32 cellular contexts compared by ENCODE assay signal in the genomic region with DNA sequence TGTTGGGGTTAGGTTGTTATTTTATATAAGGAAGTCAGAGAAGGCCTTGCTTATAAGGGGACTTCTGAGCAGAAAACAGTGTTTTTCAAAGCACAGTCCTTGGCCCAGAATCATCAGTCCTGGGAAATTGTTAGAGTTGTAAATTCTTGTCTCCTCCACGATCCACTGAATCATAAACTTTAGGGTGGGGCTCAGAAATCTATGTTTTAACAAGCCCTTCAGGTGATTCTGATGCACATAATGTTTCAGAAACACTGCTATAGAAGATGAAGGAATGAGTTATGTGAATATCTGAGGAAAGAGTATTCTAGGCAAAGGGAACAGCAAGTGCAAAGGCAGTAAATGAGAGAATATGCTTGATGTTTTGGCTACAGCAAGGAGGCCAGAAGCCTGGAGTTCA.
"Had no signal": no experiment of that assay in that cellular context is flagged by ENCODE, and none has a peak within 500 bp of the region (broad histone marks: within the 10 kb centered on the region; RNA-seq: fewer than 3 reads in every experiment).

No MANE protein-coding gene starts in this region.

- H3K4me2 ChIP-seq: PC-9 had no signal

- H3K27me3 ChIP-seq: body of pancreas, SJCRH30 had no signal

- H3K9me3 Mint-ChIP-seq: activated CD8-positive, alpha-beta T cell treated with anti-CD3 and anti-CD28 coated beads for 36 hours; activated naive CD4-positive, alpha-beta T cell treated with anti-CD3 and anti-CD28 coated beads for 36 hours; activated naive CD4-positive, alpha-beta T cell treated with anti-CD3 and anti-CD28 coated beads, Interleukin-2, amount 50 U/mL, for 72 hours; activated T-cell treated with anti-CD3 and anti-CD28 coated beads, Interleukin-2, amount 50 U/mL, for 24 hours; activated T-helper 1 cell treated with anti-CD3 and anti-CD28 coated beads, Interleukin-12 subunit alpha, Interleukin-12 subunit beta, Interleukin-2, Interleukin-4 antibody, amounts not matched to agents 30 ng/mL and 10 ng/mL and 1 ng/mL, durations not matched to agents 14 hours and 24 hours and 36 hours had no signal

- H3K36me3 ChIP-seq: adrenal gland, SJCRH30, WERI-Rb-1 had no signal

- H3K4me1 ChIP-seq: adrenal gland, body of pancreas, SJCRH30 had no signal

- H3K27ac ChIP-seq: adrenal gland, body of pancreas, PC-9, SJCRH30, SK-N-MC, WERI-Rb-1 had no signal

- DNase-seq: activated CD4-positive, alpha-beta T cell treated with anti-CD3 and anti-CD28 coated beads for 1 hour; activated CD4-positive, alpha-beta T cell treated with anti-CD3 and anti-CD28 coated beads for 48 hours; activated CD4-positive, alpha-beta T cell treated with anti-CD3 and anti-CD28 coated beads, Interleukin-2, amount 50 U/mL, for 4 hours; activated CD4-positive, CD25-positive, alpha-beta regulatory T cell; activated CD8-positive, alpha-beta T cell treated with anti-CD3 and anti-CD28 coated beads for 36 hours; activated gamma-delta T cell treated with Interleukin-2 at 50 U/mL for 16 hours; activated naive CD4-positive, alpha-beta T cell treated with anti-CD3 and anti-CD28 coated beads for 36 hours; activated T-cell treated with anti-CD3 and anti-CD28 coated beads, Interleukin-2, amount 50 U/mL, for 24 hours; adrenal gland; body of pancreas; central memory CD4-positive, alpha-beta T cell; Kasumi-1; KG1; MM.1S; MV-4-11; NCI-H1092; NCI-H1436 treated with DMSO at 0.1 percent for 48 hours; NCI-H1694 treated with DMSO at 0.1 percent for 48 hours; NCI-H2029; NCI-H510A; NCI-H526; NCI-H748 treated with DMSO at 0.1 percent for 48 hours; NK-92 treated with Interleukin-12 subunit alpha and Interleukin-12 subunit beta, amount 100 ng/mL, for 24 hours; PC-9; SHP77; SJCRH30; T1000; WERI-Rb-1 had no signal

- H3K9me3 ChIP-seq: adrenal gland, body of pancreas, SJCRH30 had no signal

- H2AFZ ChIP-seq: PC-9 had no signal

- ATAC-seq: activated CD8-positive, alpha-beta T cell treated with anti-CD3 and anti-CD28 coated beads for 36 hours; activated naive CD4-positive, alpha-beta T cell treated with anti-CD3 and anti-CD28 coated beads, Interleukin-2, amount 50 U/mL, for 72 hours; body of pancreas had no signal

- H3K4me3 ChIP-seq: adrenal gland, body of pancreas, PC-9, SJCRH30, SK-N-MC had no signal

- H3K27me3 Mint-ChIP-seq: activated CD8-positive, alpha-beta T cell treated with anti-CD3 and anti-CD28 coated beads for 36 hours had no signal

- H3K36me3 Mint-ChIP-seq: activated naive CD4-positive, alpha-beta T cell treated with anti-CD3 and anti-CD28 coated beads, Interleukin-2, amount 50 U/mL, for 72 hours had no signal

- H3K27ac Mint-ChIP-seq: activated CD8-positive, alpha-beta T cell treated with anti-CD3 and anti-CD28 coated beads for 36 hours; activated naive CD4-positive, alpha-beta T cell treated with anti-CD3 and anti-CD28 coated beads for 36 hours; activated naive CD4-positive, alpha-beta T cell treated with anti-CD3 and anti-CD28 coated beads, Interleukin-2, amount 50 U/mL, for 72 hours; activated T-cell treated with anti-CD3 and anti-CD28 coated beads, Interleukin-2, amount 50 U/mL, for 24 hours; activated T-helper 1 cell treated with anti-CD3 and anti-CD28 coated beads, Interleukin-12 subunit alpha, Interleukin-12 subunit beta, Interleukin-2, Interleukin-4 antibody, amounts not matched to agents 30 ng/mL and 10 ng/mL and 1 ng/mL, durations not matched to agents 14 hours and 24 hours and 36 hours had no signal

- FAIRE-seq: RCC 7860 had no signal

- H3K4me3 Mint-ChIP-seq: activated CD8-positive, alpha-beta T cell treated with anti-CD3 and anti-CD28 coated beads for 36 hours; activated naive CD4-positive, alpha-beta T cell treated with anti-CD3 and anti-CD28 coated beads for 36 hours; activated T-cell treated with anti-CD3 and anti-CD28 coated beads, Interleukin-2, amount 50 U/mL, for 24 hours; activated T-helper 1 cell treated with anti-CD3 and anti-CD28 coated beads, Interleukin-12 subunit alpha, Interleukin-12 subunit beta, Interleukin-2, Interleukin-4 antibody, amounts not matched to agents 30 ng/mL and 10 ng/mL and 1 ng/mL, durations not matched to agents 14 hours and 24 hours and 36 hours had no signal
